Comparison of ENCODE assay signal across 1 cellular context in genomic region chr16:76653390-76654026, GRCh38.
TF ChIP-seq lines count a peak whose summit lies in the region.

No MANE protein-coding gene starts in this region.

TF ChIP-seq in K562, 482 proteins besides CTCF, POLR2A, EP300 and RAD21 (continued from another document):
- TF ChIP-seq, protein P1, sequence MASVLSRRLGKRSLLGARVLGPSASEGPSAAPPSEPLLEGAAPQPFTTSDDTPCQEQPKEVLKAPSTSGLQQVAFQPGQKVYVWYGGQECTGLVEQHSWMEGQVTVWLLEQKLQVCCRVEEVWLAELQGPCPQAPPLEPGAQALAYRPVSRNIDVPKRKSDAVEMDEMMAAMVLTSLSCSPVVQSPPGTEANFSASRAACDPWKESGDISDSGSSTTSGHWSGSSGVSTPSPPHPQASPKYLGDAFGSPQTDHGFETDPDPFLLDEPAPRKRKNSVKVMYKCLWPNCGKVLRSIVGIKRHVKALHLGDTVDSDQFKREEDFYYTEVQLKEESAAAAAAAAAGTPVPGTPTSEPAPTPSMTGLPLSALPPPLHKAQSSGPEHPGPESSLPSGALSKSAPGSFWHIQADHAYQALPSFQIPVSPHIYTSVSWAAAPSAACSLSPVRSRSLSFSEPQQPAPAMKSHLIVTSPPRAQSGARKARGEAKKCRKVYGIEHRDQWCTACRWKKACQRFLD (CRISPR knock-in tag; IDR thresholded peaks at IDR 0.05) = no peak
- TF ChIP-seq CEBPB (tag; IDR thresholded peaks at IDR 0.05) (peak; percentile 85), ESRRA (IDR thresholded peaks at IDR 0.05; ENCODE audit: borderline replicate concordance, low read depth) (no peak), SAP30 (IDR thresholded peaks at IDR 0.05; ENCODE audit: borderline replicate concordance, insufficient read depth, low read depth, low read length, poor library complexity, severe bottlenecking) (no peak), PCBP1 (IDR thresholded peaks at IDR 0.05; ENCODE audit: low read depth, low read length, poor library complexity, severe bottlenecking) (no peak), SMC3 (conservative IDR thresholded peaks at IDR 0.05; ENCODE audit: insufficient read depth, low read depth, low read length) (peak; percentile 34; the same call in 1 of the 2 replicates), CHD2 (IDR thresholded peaks at IDR 0.05; ENCODE audit: low read depth, low read length) (no peak), EGR1 (conservative IDR thresholded peaks at IDR 0.05) (no peak), ZNF41 (CRISPR knock-in tag; conservative IDR thresholded peaks at IDR 0.05) (no peak), ARID1B (IDR thresholded peaks at IDR 0.05) (no peak), PBX2 (CRISPR knock-in tag; IDR thresholded peaks at IDR 0.05; ENCODE audit: low read depth) (no peak), PBX2 (tag; conservative IDR thresholded peaks at IDR 0.05; ENCODE audit: low read depth) (no peak), ARID3A (IDR thresholded peaks at IDR 0.05; ENCODE audit: borderline replicate concordance, low read depth, low read length) (no peak), ZNF431 (CRISPR knock-in tag; IDR thresholded peaks at IDR 0.05) (no peak), HNRNPLL (IDR thresholded peaks at IDR 0.05; ENCODE audit: low read depth, low read length, poor library complexity, severe bottlenecking) (no peak), LARP7 (IDR thresholded peaks at IDR 0.05) (no peak), ZNF274 (IDR thresholded peaks at IDR 0.05; ENCODE audit: borderline replicate concordance, low read depth, low read length) (no peak), BRD9 (IDR thresholded peaks at IDR 0.05; ENCODE audit: low read depth, partially characterized antibody) (no peak), PHF21A (IDR thresholded peaks at IDR 0.05; ENCODE audit: borderline replicate concordance, low read depth) (no peak), TRIM24 (IDR thresholded peaks at IDR 0.05) (no peak), CTBP1 (IDR thresholded peaks at IDR 0.05; ENCODE audit: borderline replicate concordance) (no peak), NCOA1 (IDR thresholded peaks at IDR 0.05; ENCODE audit: low read depth) (no peak), HCFC1 (IDR thresholded peaks at IDR 0.05; ENCODE audit: low read depth, low read length) (no peak), CAMTA2 (CRISPR knock-in tag; conservative IDR thresholded peaks at IDR 0.05) (no peak), ZNF445 (CRISPR knock-in tag; IDR thresholded peaks at IDR 0.05; ENCODE audit: low read depth) (no peak), RFX7 (CRISPR knock-in tag; IDR thresholded peaks at IDR 0.05) (no peak), ZNF3 (CRISPR knock-in tag; IDR thresholded peaks at IDR 0.05) (no peak), SIN3B (IDR thresholded peaks at IDR 0.05; ENCODE audit: low read depth) (no peak), NBN (IDR thresholded peaks at IDR 0.05; ENCODE audit: low read depth) (no peak), SRF (CRISPR knock-in tag; IDR thresholded peaks at IDR 0.05) (no peak)
